ENCODE assay signal across 16 cellular contexts in the genomic region with DNA sequence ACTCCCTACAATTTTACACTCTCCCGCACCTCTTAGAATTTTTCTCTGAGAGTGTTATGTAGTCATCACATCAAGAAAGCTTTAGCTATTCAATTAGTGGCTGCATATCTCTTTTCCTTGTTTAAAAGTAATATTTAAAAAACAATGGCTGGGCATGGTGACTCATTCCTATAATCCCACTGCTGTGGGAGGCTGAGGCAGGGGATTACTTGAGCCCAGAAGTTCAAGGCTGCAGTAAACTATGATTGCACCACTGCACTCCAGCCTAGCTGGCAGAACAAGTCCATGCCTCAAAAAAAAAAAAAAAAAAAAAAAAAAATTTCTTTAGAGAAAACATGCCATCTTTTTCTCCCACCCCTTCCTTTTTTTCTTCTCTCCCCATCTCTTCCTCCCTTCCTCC. TPM values are rescaled to one million over a fixed set of nuclear protein-coding genes. Genes with fewer than 3 reads are reported as not detected.
DNase-seq lines count a peak whose midpoint lies in the region; ATAC-seq and TF ChIP-seq lines count a peak whose summit lies in the region.
"Had no signal": no experiment of that assay in that cellular context is flagged by ENCODE, and none has a peak within 500 bp of the region (broad histone marks: within the 10 kb centered on the region; RNA-seq: fewer than 3 reads in every experiment).

No MANE protein-coding gene starts in this region.

- H3K4me1 ChIP-seq in breast epithelium = no peaks in the 10 kb centered on the region
- H3K4me1 ChIP-seq in transverse colon = no peaks in the 10 kb centered on the region
- H3K4me1 ChIP-seq: Caco-2 had no signal

- H3K27me3 ChIP-seq in breast epithelium (no peaks in the 10 kb centered on the region), transverse colon (no peaks in the 10 kb centered on the region)

- H3K4me3 ChIP-seq in NB4 (ENCODE audit: low read depth, low read length) (no peak overlapping the region), retinal pigment epithelial cell (ENCODE audit: low read length) (no peak overlapping the region), breast epithelium (no peak overlapping the region), transverse colon (no peak overlapping the region)

- intact Hi-C loops in breast epithelium (cut with DNase I; ENCODE audit: low total_unique reads) (loop anchor here (10.0 kb wide), 1 partner anchor 784 kb away; no protein-coding TSS in a partner anchor), transverse colon (cut with DNase I; ENCODE audit: low total_unique reads) (no loop called here)

- H3K9me3 ChIP-seq in breast epithelium (peaks cover 5 to 7% of the 10 kb centered on the region in 2 donors), transverse colon (peaks cover 5 to 14% of the 10 kb centered on the region in 2 donors)
- H3K9me3 ChIP-seq: Caco-2 had no signal

- H3K27ac ChIP-seq in breast epithelium = no peak overlapping the region
- H3K27ac ChIP-seq in transverse colon = no peak overlapping the region
- H3K27ac ChIP-seq: 22Rv1 had no signal

- no peak for TF ChIP-seq POLR2A in NB4 (IDR thresholded peaks at IDR 0.05; ENCODE audit: extremely low read depth, insufficient read length)
- no peak for TF ChIP-seq POLR2A in breast epithelium (IDR thresholded peaks at IDR 0.05)
- no peak for TF ChIP-seq POLR2A in transverse colon (IDR thresholded peaks at IDR 0.05)

- DNase-seq in NCI-H82 (lab: John Stamatoyannopoulos, UW) (peak; percentile 7), NCI-H82 treated with DMSO at 0.1 percent for 48 hours (lab: John Stamatoyannopoulos, UW; ENCODE audit: unreplicated experiment) (no peak), NB4 (ENCODE audit: low read depth) (peak; percentile 14), retinal pigment epithelial cell (ENCODE audit: low read depth) (peak; percentile 38), breast epithelium (ENCODE audit: low spot score in 2 of 2) (no peak), transverse colon (no peak), NK-92 (lab: John Stamatoyannopoulos, UW; ENCODE audit: unreplicated experiment) (no peak)
- DNase-seq: Caco-2; CD8-positive, alpha-beta memory T cell; DND-41; GDM1 had no signal

- TF ChIP-seq CTCF in NB4 (IDR thresholded peaks at IDR 0.05; ENCODE audit: low read depth, low read length) (no peak), retinal pigment epithelial cell (conservative IDR thresholded peaks at IDR 0.05; ENCODE audit: low read depth, low read length) (no peak), breast epithelium (IDR thresholded peaks at IDR 0.05) (no peak), transverse colon (IDR thresholded peaks at IDR 0.05) (no peak)

- in situ Hi-C loops in transverse colon (cut with MboI; ENCODE audit: low pct_ligation_motif_present in 1 of 4, low pct_unique_long_range_greater_than_20kb in 1 of 4, low sequenced_read_pairs in 3 of 4) = loop anchor here in 1 of 4 donors (25.0 kb wide), 1 partner anchor 766 kb away; no protein-coding TSS in a partner anchor

- WGBS in transverse colon (ENCODE audit: low coverage in 1 of 2), 2 donors = 96 to 100% methylated on average over 1 of the region's 1 CpG

- ATAC-seq in esophagus mucosa = peak; percentile 98
- ATAC-seq: HCT116 had no signal

- TF ChIP-seq EP300 in transverse colon (IDR thresholded peaks at IDR 0.05; ENCODE audit: low read depth) = no peak

- no peaks in the 10 kb centered on the region for H3K36me3 ChIP-seq in breast epithelium
- no peaks in the 10 kb centered on the region for H3K36me3 ChIP-seq in transverse colon

RNA-seq across cellular contexts. Expression of a gene that starts 44.3 kb away (rescaled TPM):
- total RNA-seq in esophagus mucosa (0.08 TPM), breast epithelium (1 to 10 TPM in 1 of 3 donors, under 1 TPM in 2; 0.32 to 1.5 (median 0.33) TPM), transverse colon (1 to 10 TPM in 1 of 4 donors, not detected in 3; 2.2 TPM)
- total RNA-seq: A673; CD8-positive, alpha-beta memory T cell; HT1080 had no signal

Comparison
In these comparisons a context has a peak if more than half of its experiments do, and no peak if none do; other contexts are left out.
1. DNase-seq: peak in NCI-H82 (single experiment), NB4 (single experiment) and retinal pigment epithelial cell (single experiment); none in NCI-H82 treated with DMSO at 0.1 percent for 48 hours (single experiment), breast epithelium (0 of 2), transverse colon (single experiment) and NK-92 (single experiment).